In genomic region chr1:106727171-106727570, GRCh38 we compare ENCODE assay signal across 1 cellular context.
TF ChIP-seq lines count a peak whose summit lies in the region.

No MANE protein-coding gene starts in this region.

TF ChIP-seq in GM12878, 131 proteins besides CTCF, POLR2A, EP300 and RAD21 (continued from another document and continues in another):
- TF ChIP-seq ZNF687 (IDR thresholded peaks at IDR 0.05): no peak
- no peak for TF ChIP-seq USF2 (IDR thresholded peaks at IDR 0.05; ENCODE audit: borderline replicate concordance, low read depth, low read length)
- TF ChIP-seq ZNF217 (IDR thresholded peaks at IDR 0.05): no peak
- TF ChIP-seq ETV6 (conservative IDR thresholded peaks at IDR 0.05 in 1 of 2, IDR thresholded peaks at IDR 0.05 in 1 of 2; ENCODE audit: borderline replicate concordance in 1 of 2, low read depth in 1 of 2): peak in 1 of 2 experiments; percentile 60; a peak in 2 of 4 replicates
- TF ChIP-seq JUND (IDR thresholded peaks at IDR 0.05; ENCODE audit: low read depth, low read length): no peak
- TF ChIP-seq ZBTB4 (CRISPR knock-in tag; IDR thresholded peaks at IDR 0.05): no peak
- no peak for TF ChIP-seq POLR2AphosphoS2 (IDR thresholded peaks at IDR 0.05; ENCODE audit: low read depth, low read length)
- TF ChIP-seq MXI1 (IDR thresholded peaks at IDR 0.05; ENCODE audit: low read depth, low read length): no peak
- TF ChIP-seq BCLAF1 (IDR thresholded peaks at IDR 0.05): no peak
- peak; percentile 55 for TF ChIP-seq ATF2 (IDR thresholded peaks at IDR 0.05; ENCODE audit: low read length)
- no peak for TF ChIP-seq SMAD1 (IDR thresholded peaks at IDR 0.05; ENCODE audit: low read depth, partially characterized antibody)
- peak; percentile 94 for TF ChIP-seq MEF2B (IDR thresholded peaks at IDR 0.05; ENCODE audit: partially characterized antibody, poor library complexity, severe bottlenecking)
- no peak for TF ChIP-seq ESRRA (IDR thresholded peaks at IDR 0.05; ENCODE audit: low read length)
- TF ChIP-seq SKIL (IDR thresholded peaks at IDR 0.05; ENCODE audit: low read depth, poor library complexity, severe bottlenecking): no peak
- TF ChIP-seq ASH2L (IDR thresholded peaks at IDR 0.05; ENCODE audit: borderline replicate concordance, low read depth): no peak
- TF ChIP-seq MEF2A (IDR thresholded peaks at IDR 0.05; ENCODE audit: insufficient read depth, low read depth, low read length): peak; percentile 72
- no peak for TF ChIP-seq ZBTB11 (CRISPR knock-in tag; IDR thresholded peaks at IDR 0.05)
- peak; percentile 64; the same call in 1 of the 2 replicates for TF ChIP-seq EED (IDR thresholded peaks at IDR 0.05; ENCODE audit: low read depth)
- no peak for TF ChIP-seq SUZ12 (IDR thresholded peaks at IDR 0.05; ENCODE audit: unreplicated experiment)
- TF ChIP-seq NFIC (IDR thresholded peaks at IDR 0.05; ENCODE audit: low read depth, low read length): peak; percentile 63
- no peak for TF ChIP-seq RELA (IDR thresholded peaks at IDR 0.05; ENCODE audit: borderline replicate concordance, partially characterized antibody)
- no peak for TF ChIP-seq ZNF384 (IDR thresholded peaks at IDR 0.05; ENCODE audit: borderline replicate concordance, low read depth, low read length)
- no peak for TF ChIP-seq EZH2 (IDR thresholded peaks at IDR 0.05; ENCODE audit: borderline replicate concordance, control insufficient read depth, low read depth, low read length)
- TF ChIP-seq WRNIP1 (IDR thresholded peaks at IDR 0.05; ENCODE audit: borderline replicate concordance, low read depth, low read length): no peak
- no peak for TF ChIP-seq E2F8 (IDR thresholded peaks at IDR 0.05; ENCODE audit: low read depth, partially characterized antibody)
- TF ChIP-seq MTA2 (IDR thresholded peaks at IDR 0.05; ENCODE audit: low read depth): peak; percentile 58; the same call in 1 of the 2 replicates
- no peak for TF ChIP-seq KDM1A (IDR thresholded peaks at IDR 0.05; ENCODE audit: borderline replicate concordance)
- TF ChIP-seq NBN (IDR thresholded peaks at IDR 0.05): no peak
- peak; percentile 60 for TF ChIP-seq BCL3 (IDR thresholded peaks at IDR 0.05; ENCODE audit: borderline replicate concordance, insufficient read depth, low read depth, low read length, poor library complexity, severe bottlenecking)
- TF ChIP-seq SMARCA5 (IDR thresholded peaks at IDR 0.05): no peak
